In the genomic region with DNA sequence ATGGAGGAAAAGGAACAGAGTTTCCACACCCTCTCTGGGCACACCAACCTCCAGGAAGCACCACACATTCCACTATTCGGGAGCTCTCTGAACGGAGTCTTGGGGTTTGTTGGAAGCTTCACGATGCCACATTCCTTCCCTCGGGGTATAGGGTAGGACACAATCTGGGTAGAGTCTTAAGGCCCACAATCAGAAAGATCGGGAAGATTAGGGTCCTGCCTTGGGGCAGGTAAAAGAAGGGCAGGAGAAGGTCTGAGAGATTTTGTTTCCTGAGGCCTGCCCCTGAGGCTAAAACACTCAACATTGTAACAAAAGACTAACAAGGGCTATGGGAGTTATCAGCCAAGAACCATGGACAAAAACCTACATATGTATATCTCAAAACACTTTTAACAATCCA, we compare ENCODE assay signal across 17 cellular contexts.
"Had no signal": no experiment of that assay in that cellular context is flagged by ENCODE, and none has a peak within 500 bp of the region (broad histone marks: within the 10 kb centered on the region; RNA-seq: fewer than 3 reads in every experiment).

No MANE protein-coding gene starts in this region.

- H2AFZ ChIP-seq: hepatocyte had no signal

- H3K4me3 Mint-ChIP-seq: mesothelial cell of epicardium, natural killer cell, neural crest cell, type B pancreatic cell had no signal

- DNase-seq: effector memory CD4-positive, alpha-beta T cell; esophagus squamous epithelium; foreskin fibroblast; natural killer cell; occipital lobe; pancreas; right cardiac atrium; small intestine; stimulated activated CD4-positive, alpha-beta T cell treated with anti-CD3 and anti-CD28 coated beads, Interleukin-12 subunit alpha, Interleukin-12 subunit beta, amount 100 ng/mL, for 4 hours; stimulated activated naive CD4-positive, alpha-beta T cell treated with Interleukin-2 at 50 U/mL for 16 hours; uterus had no signal

- H3K4me3 ChIP-seq: esophagus squamous epithelium, hepatocyte, pancreas, uterus had no signal

- H3K9me3 Mint-ChIP-seq: mesothelial cell of epicardium, natural killer cell, neural crest cell, type B pancreatic cell had no signal

- H3K4me1 ChIP-seq: pancreas, uterus had no signal

- H3K9me3 ChIP-seq: esophagus squamous epithelium, pancreas, uterus had no signal

- H3K36me3 ChIP-seq: esophagus squamous epithelium, pancreas, uterus had no signal

- H3K27ac ChIP-seq: epithelial cell of prostate, esophagus squamous epithelium, hepatocyte, pancreas, uterus had no signal

- H3K27me3 Mint-ChIP-seq: progenitor cell of endocrine pancreas, type B pancreatic cell had no signal

- H3K79me2 ChIP-seq: hepatocyte had no signal

- H3K4me2 ChIP-seq: hepatocyte had no signal

- H3K27me3 ChIP-seq: esophagus squamous epithelium, hepatocyte, pancreas, uterus had no signal

- H3K27ac Mint-ChIP-seq: mesothelial cell of epicardium, natural killer cell, progenitor cell of endocrine pancreas, type B pancreatic cell had no signal

- H3K4me1 Mint-ChIP-seq: neural crest cell had no signal

- H3K36me3 Mint-ChIP-seq: mesothelial cell of epicardium, natural killer cell, type B pancreatic cell had no signal
